ENCODE assay signal across 18 cellular contexts in the genomic region with DNA sequence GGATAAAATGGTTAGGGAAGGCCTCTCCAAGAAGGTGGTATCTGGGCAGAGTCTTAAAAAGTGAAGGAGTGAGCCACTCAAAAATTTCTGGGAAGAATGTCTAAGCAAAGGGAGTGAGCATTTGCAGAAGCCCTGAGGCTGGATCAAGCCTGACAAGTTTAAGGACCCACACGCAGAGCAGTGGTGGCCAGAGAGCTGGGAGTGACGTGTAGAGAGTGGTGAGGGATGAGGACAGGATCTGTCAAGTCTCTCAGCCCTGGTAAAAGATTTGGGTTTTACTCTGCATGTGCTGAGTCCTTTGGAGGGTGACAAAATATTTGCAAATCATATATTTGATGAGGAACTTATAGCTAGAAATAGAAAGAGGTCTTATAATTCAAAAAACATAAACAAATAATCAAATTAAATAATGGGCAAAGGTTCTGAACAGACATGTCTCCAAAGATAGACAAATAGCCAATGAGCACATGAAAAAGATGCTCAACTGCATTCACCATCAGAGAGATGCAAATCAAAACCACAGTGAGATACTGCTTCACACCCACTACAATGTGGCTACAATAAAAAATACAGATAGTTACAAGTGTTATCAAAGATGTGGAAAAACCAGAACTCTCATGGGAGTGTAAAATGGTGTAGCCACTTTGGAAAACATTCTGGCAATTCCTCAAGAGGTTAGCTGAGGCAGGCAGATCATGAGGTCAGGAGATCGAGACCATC.
"Had no signal": no experiment of that assay in that cellular context is flagged by ENCODE, and none has a peak within 500 bp of the region (broad histone marks: within the 10 kb centered on the region; RNA-seq: fewer than 3 reads in every experiment).

No MANE protein-coding gene starts in this region.

- DNase-seq: activated CD4-positive, alpha-beta T cell treated with anti-CD3 and anti-CD28 coated beads for 1 hour; activated CD4-positive, alpha-beta T cell treated with anti-CD3 and anti-CD28 coated beads, Interleukin-2, amount 50 U/mL, for 4 hours; activated naive CD4-positive, alpha-beta T cell treated with Interleukin-2 at 50 U/mL for 16 hours; activated naive CD8-positive, alpha-beta T cell treated with anti-CD3 and anti-CD28 coated beads, Interleukin-2, amount 50 U/mL, for 24 hours; activated T-cell treated with anti-CD3 and anti-CD28 coated beads, Interleukin-2, amount 50 U/mL, for 1 hour; anterior cingulate cortex; brain microvascular endothelial cell; erythroblast; heart left ventricle; kidney glomerular epithelial cell; left ventricle myocardium superior; pancreas; stimulated activated CD4-positive, alpha-beta T cell treated with anti-CD3 and anti-CD28 coated beads, Interleukin-12 subunit alpha, Interleukin-12 subunit beta, amount 100 ng/mL, for 4 hours; stimulated activated CD4-positive, alpha-beta T cell treated with anti-CD3 and anti-CD28 coated beads, Interleukin-1b, Interleukin-23, amount 100 ng/mL, for 48 hours; stimulated activated CD8-positive, alpha-beta memory T cell treated with anti-CD3 and anti-CD28 coated beads, Interleukin-4, amount 100 ng/mL, for 48 hours; stimulated activated naive CD8-positive, alpha-beta T cell treated with anti-CD3 and anti-CD28 coated beads, Interleukin-15, Interleukin-2, amounts not matched to agents 100 U/mL and 50 U/mL, for 24 hours had no signal

- H3K27me3 ChIP-seq: heart left ventricle, neutrophil, pancreas had no signal

- H3K4me3 ChIP-seq: coronary artery, heart left ventricle, pancreas had no signal

- H3K27ac ChIP-seq: brain microvascular endothelial cell, neutrophil, pancreas had no signal

- ATAC-seq: activated naive CD8-positive, alpha-beta T cell treated with anti-CD3 and anti-CD28 coated beads, Interleukin-2, amount 50 U/mL, for 24 hours; left ventricle myocardium superior; pancreas; stimulated activated naive CD8-positive, alpha-beta T cell treated with anti-CD3 and anti-CD28 coated beads, Interleukin-15, Interleukin-2, amounts not matched to agents 100 U/mL and 50 U/mL, for 24 hours had no signal

- H3K4me1 ChIP-seq: pancreas had no signal

- H3K9me3 ChIP-seq: neutrophil, pancreas had no signal

- H3K36me3 ChIP-seq: brain microvascular endothelial cell, neutrophil had no signal
